Comparison of ENCODE assay signal across 9 cellular contexts in the genomic region with DNA sequence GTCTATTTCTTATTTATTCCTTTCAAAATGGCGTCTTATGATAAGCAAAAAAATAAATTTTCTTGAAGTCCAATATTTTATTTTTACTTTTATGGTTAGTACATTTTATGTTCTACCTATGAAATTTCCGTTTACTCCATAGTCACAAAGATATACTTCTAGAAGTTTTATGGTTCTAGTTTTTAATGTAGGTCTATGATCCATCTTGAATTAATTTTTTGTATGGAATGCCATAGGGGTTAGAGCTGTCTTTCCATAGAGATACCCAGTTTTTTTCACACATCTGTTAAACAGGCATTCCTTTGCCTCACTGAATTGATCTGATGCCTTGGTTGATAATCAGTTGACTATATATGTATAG. TPM values are rescaled to one million over a fixed set of nuclear protein-coding genes. Genes with fewer than 3 reads are reported as not detected.
A peak's percentile ranks its signal among the peaks of the same experiment; 100 is the strongest.
DNase-seq lines count a peak whose midpoint lies in the region; ATAC-seq and TF ChIP-seq lines count a peak whose summit lies in the region.
"Had no signal": no experiment of that assay in that cellular context is flagged by ENCODE, and none has a peak within 500 bp of the region (broad histone marks: within the 10 kb centered on the region; RNA-seq: fewer than 3 reads in every experiment).

No MANE protein-coding gene starts in this region.

- H3K27me3 ChIP-seq in right atrium auricular region (no peaks in the 10 kb centered on the region), mammary epithelial cell (ENCODE audit: insufficient read depth, low read length) (no peaks in the 10 kb centered on the region), muscle layer of colon (ENCODE audit: control insufficient read depth in 1 of 2, insufficient read depth in 2 of 2, low read length in 2 of 2) (no peaks in the 10 kb centered on the region), uterus (no peaks in the 10 kb centered on the region)

- H3K27ac ChIP-seq in right atrium auricular region (peak overlapping the region; percentile 77 to 80), mammary epithelial cell (ENCODE audit: insufficient read depth, low read depth, low read length) (no peak overlapping the region), muscle layer of colon (ENCODE audit: low read depth, low read length) (no peak overlapping the region), uterus (peak overlapping the region; percentile 68 to 86)

- H3K4me1 ChIP-seq in right atrium auricular region (peaks cover 0 to 7% of the 10 kb centered on the region in 2 donors), mammary epithelial cell (ENCODE audit: insufficient read depth, low read length) (no peaks in the 10 kb centered on the region), muscle layer of colon (ENCODE audit: insufficient read depth, low read length) (peaks cover 4% of the 10 kb centered on the region), uterus (no peaks in the 10 kb centered on the region)

- 0% methylated on average over 2 of the region's 2 CpGs for WGBS in mammary epithelial cell (ENCODE audit: low coverage, missing lambda C conversion rate)

- DNase-seq in right atrium auricular region (ENCODE audit: low spot score) (no peak), Right ventricle myocardium superior (no peak), mammary epithelial cell (no peak), uterus (no peak), AG08396 (ENCODE audit: low spot score) (no peak)
- DNase-seq: foreskin melanocyte had no signal

- no peak overlapping the region for H3K9ac ChIP-seq in mammary epithelial cell (ENCODE audit: insufficient read depth, low read length)
- H3K9ac ChIP-seq in muscle layer of colon (ENCODE audit: low read length): peak overlapping the region; percentile 27

- no peak for TF ChIP-seq POLR2A in uterus (IDR thresholded peaks at IDR 0.05)

- intact Hi-C loops in Right ventricle myocardium superior (cut with DNase I) (no loop called here), mammary epithelial cell (cut with micrococcal nuclease) (no loop called here), uterus (cut with DNase I; ENCODE audit: low total_unique reads) (no loop called here)

- CTCF ChIA-PET in mammary epithelial cell (lab: Charles Lee; ENCODE audit: low non-redundant PET): no interaction called here

- dilution Hi-C loops in mammary epithelial cell (cut with HindIII; ENCODE audit: low sequenced_read_pairs): no loop called here

- H4K20me1 ChIP-seq in mammary epithelial cell (ENCODE audit: insufficient read depth, low read length): no peaks in the 10 kb centered on the region

- H3K4me3 ChIP-seq in right atrium auricular region: peak overlapping the region; percentile 24 to 46
- peak overlapping the region; percentile 34 to 60 (median 54) for H3K4me3 ChIP-seq in mammary epithelial cell (replicated peaks in 1 of 3; ENCODE audit: insufficient read depth in 1 of 3, low read depth in 2 of 3, low read length in 3 of 3)
- H3K4me3 ChIP-seq in muscle layer of colon (ENCODE audit: low read depth in 1 of 2, low read length in 2 of 2): peak overlapping the region in 1 of 2 donors; percentile 59
- H3K4me3 ChIP-seq in uterus: peak overlapping the region in 1 of 2 donors; percentile 70

- H3K9me3 ChIP-seq in right atrium auricular region (peaks cover 0 to 9% of the 10 kb centered on the region in 2 donors), mammary epithelial cell (replicated peaks; ENCODE audit: insufficient read depth, low read length) (peaks cover 3% of the 10 kb centered on the region), muscle layer of colon (ENCODE audit: low read length) (no peaks in the 10 kb centered on the region), uterus (no peaks in the 10 kb centered on the region)

- peak overlapping the region; percentile 91 for H2AFZ ChIP-seq in mammary epithelial cell (ENCODE audit: low read depth, low read length)

- no TSS peak for BruUV-seq in mammary epithelial cell (replicated peaks; lab: Mats Ljungman, UMichigan)

- H3K4me2 ChIP-seq in mammary epithelial cell (ENCODE audit: insufficient read depth, low read depth, low read length): peak overlapping the region; percentile 99

- ATAC-seq in Right ventricle myocardium superior (ENCODE audit: poor library complexity) (no peak), HG03045 (IDR thresholded peaks at IDR 0.05; ENCODE audit: unreplicated experiment) (no peak), GM21737 (IDR thresholded peaks at IDR 0.05; ENCODE audit: unreplicated experiment) (no peak)

- in situ Hi-C loops in mammary epithelial cell (cut with MboI; ENCODE audit: low sequenced_read_pairs in 2 of 2): no loop called here

- H3K36me3 ChIP-seq in right atrium auricular region (no peaks in the 10 kb centered on the region), mammary epithelial cell (ENCODE audit: insufficient read depth, low read length) (no peaks in the 10 kb centered on the region), muscle layer of colon (ENCODE audit: insufficient read depth, low read length) (no peaks in the 10 kb centered on the region), uterus (no peaks in the 10 kb centered on the region)

- no peaks in the 10 kb centered on the region for H3K79me2 ChIP-seq in mammary epithelial cell (ENCODE audit: insufficient read depth, low read length)

- TF ChIP-seq CTCF in right atrium auricular region (IDR thresholded peaks at IDR 0.05): no peak
- TF ChIP-seq CTCF in mammary epithelial cell (conservative IDR thresholded peaks at IDR 0.05 in 1 of 2, IDR thresholded peaks at IDR 0.05 in 1 of 2; ENCODE audit: extremely low read depth in 1 of 2, insufficient read depth in 1 of 2, low read depth in 1 of 2, low read length in 2 of 2): no peak
- TF ChIP-seq CTCF in uterus (IDR thresholded peaks at IDR 0.05): no peak

RNA-seq across cellular contexts. Expression of gene ASIP, which starts 24.9 kb away (rescaled TPM):
- total RNA-seq in right atrium auricular region: 1 to 10 TPM in 1 of 2 donors, not detected in 1; 2.7 TPM
- 18.9 TPM for total RNA-seq in Right ventricle myocardium superior
- not detected for total RNA-seq in mammary epithelial cell
- polyA plus RNA-seq in mammary epithelial cell: not detected
- polyA minus RNA-seq in mammary epithelial cell: not detected
- total RNA-seq in uterus: not detected

Comparison
In these comparisons a context has a peak if more than half of its experiments do, and no peak if none do; other contexts are left out.
1. H3K27ac ChIP-seq: peak in right atrium auricular region (2 of 2) and uterus (2 of 2); none in mammary epithelial cell (single experiment) and muscle layer of colon (single experiment).